ENCODE assay signal across 1 cellular context in the genomic region with DNA sequence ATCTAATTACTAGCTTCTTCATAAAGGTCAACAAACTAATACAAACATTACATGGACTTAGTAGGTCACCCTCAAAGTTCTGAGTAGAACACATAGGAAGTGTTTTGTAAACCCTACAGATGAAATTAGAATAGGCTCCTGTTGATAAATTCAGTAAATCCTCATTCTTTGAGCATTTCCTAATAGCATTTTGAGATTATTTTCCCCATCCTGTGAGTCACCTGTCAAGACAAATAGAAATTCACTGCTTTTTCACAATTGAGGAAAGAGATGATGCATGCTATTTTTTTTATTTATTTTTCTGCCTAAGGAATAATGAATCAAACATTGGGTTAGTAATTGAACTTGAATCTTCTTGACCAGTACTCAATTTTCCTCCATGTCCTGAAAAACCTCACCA.
A peak's percentile ranks its signal among the peaks of the same experiment; 100 is the strongest.
TF ChIP-seq lines count a peak whose summit lies in the region.

No MANE protein-coding gene starts in this region.

TF ChIP-seq in endothelial cell of umbilical vein, 7 proteins besides CTCF, POLR2A, EP300 and RAD21 (continued from another document):
- no peak for TF ChIP-seq EZH2 (IDR thresholded peaks at IDR 0.05; ENCODE audit: borderline replicate concordance, low read depth, low read length, severe bottlenecking)
- TF ChIP-seq JUN (IDR thresholded peaks at IDR 0.05; ENCODE audit: borderline replicate concordance, insufficient read depth, insufficient read length, low read depth) = no peak
- peak; percentile 29 for TF ChIP-seq GATA2 (IDR thresholded peaks at IDR 0.05; ENCODE audit: insufficient read depth, insufficient read length, low read depth, low read length)
TF ChIP-seq in endothelial cell of umbilical vein: peak in this region for 2.
